ENCODE assay signal across 31 cellular contexts in genomic region chr10:132897516-132898381, GRCh38. TPM values are rescaled to one million over a fixed set of nuclear protein-coding genes. Genes with fewer than 3 reads are reported as not detected.
DNase-seq lines count a peak whose midpoint lies in the region; ATAC-seq and TF ChIP-seq lines count a peak whose summit lies in the region.
"Had no signal": no experiment of that assay in that cellular context is flagged by ENCODE, and none has a peak within 500 bp of the region (broad histone marks: within the 10 kb centered on the region; RNA-seq: fewer than 3 reads in every experiment).

No MANE protein-coding gene starts in this region.

- BruUV-seq in A673 (replicated peaks; lab: Mats Ljungman, UMichigan), result no TSS peak

- CTCF ChIA-PET in activated naive CD4-positive, alpha-beta T cell treated with anti-CD3 and anti-CD28 coated beads, Interleukin-2, amount 10 ng/mL, durations not matched to agents 7 days and 5 days (lab: Charles Lee), result no interaction called here
- CTCF ChIA-PET in A673 (lab: Charles Lee), result no interaction called here

- H3K27me3 Mint-ChIP-seq in activated naive CD4-positive, alpha-beta T cell treated with anti-CD3 and anti-CD28 coated beads, Interleukin-2, amount 10 ng/mL, durations not matched to agents 7 days and 5 days, result peaks cover 24% of the 10 kb centered on the region

- ATAC-seq in left lung, result no peak
- ATAC-seq in stimulated activated effector memory CD8-positive, alpha-beta T cell treated with anti-CD3 and anti-CD28 coated beads, Interleukin-12 subunit alpha, Interleukin-12 subunit beta, amount 100 ng/mL, for 72 hours, result peak; percentile 27
- ATAC-seq: effector memory CD8-positive, alpha-beta T cell; T-helper 17 cell had no signal

- H3K9me3 Mint-ChIP-seq in activated naive CD4-positive, alpha-beta T cell treated with anti-CD3 and anti-CD28 coated beads, Interleukin-2, amount 10 ng/mL, durations not matched to agents 7 days and 5 days, result no peaks in the 10 kb centered on the region
- no peaks in the 10 kb centered on the region for H3K9me3 Mint-ChIP-seq in stimulated activated effector memory CD8-positive, alpha-beta T cell treated with anti-CD3 and anti-CD28 coated beads, Interleukin-12 subunit alpha, Interleukin-12 subunit beta, amount 100 ng/mL, for 72 hours
- H3K9me3 Mint-ChIP-seq: activated naive CD4-positive, alpha-beta T cell treated with anti-CD3 and anti-CD28 coated beads, Interleukin-2, amount 50 U/mL, for 24 hours had no signal

- H3K4me3 ChIP-seq in Peyer's patch (no peak overlapping the region), left lung (no peak overlapping the region), A673 (ENCODE audit: low read depth, low read length, poor library complexity, severe bottlenecking) (no peak overlapping the region)
- H3K4me3 ChIP-seq: A549, breast epithelium, colonic mucosa, GM23248, suprapubic skin had no signal

- H3K9me3 ChIP-seq in Peyer's patch, result no peaks in the 10 kb centered on the region
- peaks cover 0 to 4% of the 10 kb centered on the region in 2 donors for H3K9me3 ChIP-seq in left lung
- H3K9me3 ChIP-seq in A673 (ENCODE audit: low read depth, low read length, poor library complexity, severe bottlenecking), result no peaks in the 10 kb centered on the region
- H3K9me3 ChIP-seq: colonic mucosa, neutrophil, suprapubic skin had no signal

- H3K4me1 ChIP-seq in Peyer's patch, result no peaks in the 10 kb centered on the region
- no peaks in the 10 kb centered on the region for H3K4me1 ChIP-seq in left lung
- H3K4me1 ChIP-seq in A673 (ENCODE audit: insufficient read depth, low read length, poor library complexity, severe bottlenecking), result no peaks in the 10 kb centered on the region
- H3K4me1 ChIP-seq: A549, breast epithelium, colonic mucosa had no signal

- intact Hi-C loops in left lung (cut with DNase I) (no loop called here), A673 (cut with micrococcal nuclease; ENCODE audit: unreplicated experiment) (loop anchor here (10.0 kb wide), 1 partner anchor 243 kb away; no protein-coding TSS in a partner anchor)

- H3K27ac Mint-ChIP-seq in activated naive CD4-positive, alpha-beta T cell treated with anti-CD3 and anti-CD28 coated beads, Interleukin-2, amount 10 ng/mL, durations not matched to agents 7 days and 5 days, result no peak overlapping the region
- H3K27ac Mint-ChIP-seq in stimulated activated effector memory CD8-positive, alpha-beta T cell treated with anti-CD3 and anti-CD28 coated beads, Interleukin-12 subunit alpha, Interleukin-12 subunit beta, amount 100 ng/mL, for 72 hours, result no peak overlapping the region
- H3K27ac Mint-ChIP-seq: activated CD4-positive, alpha-beta memory T cell treated with anti-CD3 and anti-CD28 coated beads for 36 hours; activated naive CD4-positive, alpha-beta T cell treated with anti-CD3 and anti-CD28 coated beads, Interleukin-2, amount 50 U/mL, for 24 hours; activated T-helper 1 cell treated with anti-CD3 and anti-CD28 coated beads, Interleukin-12 subunit alpha, Interleukin-12 subunit beta, Interleukin-2, Interleukin-4 antibody, amounts not matched to agents 30 ng/mL and 10 ng/mL and 1 ng/mL, durations not matched to agents 14 hours and 24 hours and 36 hours; CD4-positive, alpha-beta memory T cell; effector memory CD8-positive, alpha-beta T cell; IgD-negative memory B cell; progenitor cell of endocrine pancreas; T-helper 17 cell had no signal

- TF ChIP-seq CTCF in Peyer's patch (IDR thresholded peaks at IDR 0.05), result no peak
- TF ChIP-seq CTCF in left lung (IDR thresholded peaks at IDR 0.05), result no peak
- TF ChIP-seq CTCF in A673 (conservative IDR thresholded peaks at IDR 0.05; ENCODE audit: low read depth, low read length), result no peak

- H3K27me3 ChIP-seq in Peyer's patch (no peaks in the 10 kb centered on the region), left lung (peaks cover 0 to 25% of the 10 kb centered on the region in 2 donors), A673 (replicated peaks; ENCODE audit: insufficient read depth, low read depth, low read length, poor library complexity) (peaks cover 46% of the 10 kb centered on the region)
- H3K27me3 ChIP-seq: colonic mucosa had no signal

- H3K4me1 Mint-ChIP-seq in activated naive CD4-positive, alpha-beta T cell treated with anti-CD3 and anti-CD28 coated beads, Interleukin-2, amount 10 ng/mL, durations not matched to agents 7 days and 5 days, result no peaks in the 10 kb centered on the region
- H3K4me1 Mint-ChIP-seq in stimulated activated effector memory CD8-positive, alpha-beta T cell treated with anti-CD3 and anti-CD28 coated beads, Interleukin-12 subunit alpha, Interleukin-12 subunit beta, amount 100 ng/mL, for 72 hours, result no peaks in the 10 kb centered on the region
- H3K4me1 Mint-ChIP-seq: activated naive CD4-positive, alpha-beta T cell treated with anti-CD3 and anti-CD28 coated beads, Interleukin-2, amount 50 U/mL, for 24 hours; CD4-positive, alpha-beta memory T cell; IgD-negative memory B cell; T-helper 17 cell had no signal

- H3K4me3 Mint-ChIP-seq in activated naive CD4-positive, alpha-beta T cell treated with anti-CD3 and anti-CD28 coated beads, Interleukin-2, amount 10 ng/mL, durations not matched to agents 7 days and 5 days, result no peak overlapping the region
- H3K4me3 Mint-ChIP-seq in stimulated activated effector memory CD8-positive, alpha-beta T cell treated with anti-CD3 and anti-CD28 coated beads, Interleukin-12 subunit alpha, Interleukin-12 subunit beta, amount 100 ng/mL, for 72 hours, result no peak overlapping the region
- H3K4me3 Mint-ChIP-seq: activated CD4-positive, alpha-beta memory T cell treated with anti-CD3 and anti-CD28 coated beads for 36 hours; activated naive CD4-positive, alpha-beta T cell treated with anti-CD3 and anti-CD28 coated beads, Interleukin-2, amount 50 U/mL, for 24 hours; activated T-helper 1 cell treated with anti-CD3 and anti-CD28 coated beads, Interleukin-12 subunit alpha, Interleukin-12 subunit beta, Interleukin-2, Interleukin-4 antibody, amounts not matched to agents 30 ng/mL and 10 ng/mL and 1 ng/mL, durations not matched to agents 14 hours and 24 hours and 36 hours; effector memory CD8-positive, alpha-beta T cell; IgD-negative memory B cell; T-helper 17 cell had no signal

- no peaks in the 10 kb centered on the region for H3K36me3 ChIP-seq in Peyer's patch
- no peaks in the 10 kb centered on the region for H3K36me3 ChIP-seq in left lung
- H3K36me3 ChIP-seq in A673 (ENCODE audit: insufficient read depth, low read length, poor library complexity, severe bottlenecking), result no peaks in the 10 kb centered on the region
- H3K36me3 ChIP-seq: breast epithelium, colonic mucosa, neutrophil, suprapubic skin had no signal

- TF ChIP-seq POLR2A in Peyer's patch (IDR thresholded peaks at IDR 0.05), result no peak

- no peak overlapping the region for H3K27ac ChIP-seq in Peyer's patch
- H3K27ac ChIP-seq in left lung, result no peak overlapping the region
- H3K27ac ChIP-seq in A673 (ENCODE audit: low read depth, low read length, poor library complexity, severe bottlenecking), result no peak overlapping the region
- H3K27ac ChIP-seq: A549, breast epithelium, colonic mucosa, GM23248, neutrophil, suprapubic skin had no signal

- DNase-seq in activated naive CD4-positive, alpha-beta T cell treated with anti-CD3 and anti-CD28 coated beads, Interleukin-2, amount 10 ng/mL, durations not matched to agents 7 days and 5 days, result peak; percentile 11
- no peak for DNase-seq in activated naive CD4-positive, alpha-beta T cell treated with Interleukin-2 at 50 U/mL for 16 hours
- DNase-seq in Peyer's patch (peak in 2 of 3 donors; percentile 22 to 34), left lung (peak; percentile 12 to 57), A673 (ENCODE audit: low spot score) (no peak), NCI-H2196 treated with DMSO at 0.1 percent for 48 hours (lab: John Stamatoyannopoulos, UW; ENCODE audit: unreplicated experiment) (no peak), retina (no peak)
- DNase-seq in stimulated activated effector memory CD8-positive, alpha-beta T cell treated with anti-CD3 and anti-CD28 coated beads, Interleukin-12 subunit alpha, Interleukin-12 subunit beta, amount 100 ng/mL, for 72 hours (ENCODE audit: low spot score in 2 of 2), result no peak
- DNase-seq: activated CD4-positive, alpha-beta memory T cell treated with anti-CD3 and anti-CD28 coated beads for 36 hours; activated CD8-positive, alpha-beta memory T cell treated with anti-CD3 and anti-CD28 coated beads, Interleukin-2, amount 50 U/mL, for 48 hours; anterior cingulate cortex; CD4-positive, alpha-beta memory T cell; colonic mucosa; DND-41; effector memory CD8-positive, alpha-beta T cell; GM23248; mesendoderm; NCI-H2107; NCI-H446 treated with DMSO at 0.1 percent for 48 hours; stimulated activated CD4-positive, alpha-beta T cell treated with anti-CD3 and anti-CD28 coated beads, Interleukin-15, amount 100 ng/mL, for 24 hours; stimulated activated CD4-positive, alpha-beta T cell treated with anti-CD3 and anti-CD28 coated beads, Interleukin-4, amount 100 ng/mL, for 4 hours had no signal

- POLR2A ChIA-PET in A673 (lab: Charles Lee; ENCODE audit: low non-redundant PET), result interaction anchor here (0.7 kb wide), 1 partner anchor 376 kb away, joined by 4 read pairs; no protein-coding TSS in a partner anchor

- H3K36me3 Mint-ChIP-seq in activated naive CD4-positive, alpha-beta T cell treated with anti-CD3 and anti-CD28 coated beads, Interleukin-2, amount 10 ng/mL, durations not matched to agents 7 days and 5 days, result no peaks in the 10 kb centered on the region
- no peaks in the 10 kb centered on the region for H3K36me3 Mint-ChIP-seq in stimulated activated effector memory CD8-positive, alpha-beta T cell treated with anti-CD3 and anti-CD28 coated beads, Interleukin-12 subunit alpha, Interleukin-12 subunit beta, amount 100 ng/mL, for 72 hours
- H3K36me3 Mint-ChIP-seq: activated CD4-positive, alpha-beta memory T cell treated with anti-CD3 and anti-CD28 coated beads for 36 hours; activated naive CD4-positive, alpha-beta T cell treated with anti-CD3 and anti-CD28 coated beads, Interleukin-2, amount 50 U/mL, for 24 hours; CD4-positive, alpha-beta memory T cell had no signal

RNA-seq across cellular contexts. Expression of gene CFAP46, which starts 44.6 kb away (rescaled TPM):
- total RNA-seq in Peyer's patch, result not detected
- 1 to 10 TPM; 1.2 to 4.1 TPM for total RNA-seq in left lung
- total RNA-seq in A673 (2021), result 1.3 and 1.9 TPM in 2 replicates
- total RNA-seq: activated T-helper 1 cell treated with anti-CD3 and anti-CD28 coated beads, Interleukin-12 subunit alpha, Interleukin-12 subunit beta, Interleukin-2, Interleukin-4 antibody, amounts not matched to agents 30 ng/mL and 10 ng/mL and 1 ng/mL, durations not matched to agents 14 hours and 24 hours and 36 hours; CD4-positive, alpha-beta memory T cell; myocyte; T-helper 17 cell had no signal

Comparison
In these comparisons a context has a peak if more than half of its experiments do, and no peak if none do; other contexts are left out.
1. DNase-seq: peak in activated naive CD4-positive, alpha-beta T cell treated with anti-CD3 and anti-CD28 coated beads, Interleukin-2, amount 10 ng/mL, durations not matched to agents 7 days and 5 days (single experiment), Peyer's patch (2 of 3) and left lung (2 of 2); none in activated naive CD4-positive, alpha-beta T cell treated with Interleukin-2 at 50 U/mL for 16 hours (single experiment), stimulated activated effector memory CD8-positive, alpha-beta T cell treated with anti-CD3 and anti-CD28 coated beads, Interleukin-12 subunit alpha, Interleukin-12 subunit beta, amount 100 ng/mL, for 72 hours (0 of 2), A673 (single experiment), NCI-H2196 treated with DMSO at 0.1 percent for 48 hours (single experiment) and retina (single experiment).